ENCODE assay signal across 23 cellular contexts in the genomic region with DNA sequence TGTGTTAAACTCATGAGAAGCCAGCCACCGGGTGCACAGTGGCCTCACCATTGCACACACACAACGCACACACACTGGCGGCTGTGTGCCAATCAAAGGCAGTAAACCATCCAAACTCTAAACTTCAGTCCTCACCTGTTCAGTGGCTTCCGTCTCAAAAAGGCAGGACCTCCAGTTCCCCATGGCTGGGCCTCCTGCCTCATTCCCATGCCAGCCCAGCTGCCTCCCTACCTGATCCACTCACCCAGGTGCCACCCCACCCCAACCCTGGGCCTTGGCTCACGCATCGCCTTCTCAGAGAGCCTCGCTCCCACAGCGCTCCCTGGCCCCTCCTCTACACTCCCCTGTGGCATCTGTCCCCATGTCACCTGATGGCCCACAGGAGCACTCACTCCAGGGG.
"Had no signal": no experiment of that assay in that cellular context is flagged by ENCODE, and none has a peak within 500 bp of the region (broad histone marks: within the 10 kb centered on the region; RNA-seq: fewer than 3 reads in every experiment).

No MANE protein-coding gene starts in this region.

- H3K4me3 Mint-ChIP-seq: activated B cell treated with CpG ODN at 0.5 μM for 24 hours; activated CD8-positive, alpha-beta T cell treated with anti-CD3 and anti-CD28 coated beads for 36 hours; activated naive CD4-positive, alpha-beta T cell treated with anti-CD3 and anti-CD28 coated beads, Interleukin-2, amount 10 ng/mL, durations not matched to agents 7 days and 5 days; activated naive CD8-positive, alpha-beta T cell treated with anti-CD3 and anti-CD28 coated beads, Interleukin-2, amount 50 U/mL, for 24 hours; activated T-cell treated with anti-CD3 and anti-CD28 coated beads, Interleukin-2, amount 50 U/mL, for 24 hours; mesothelial cell of epicardium; stimulated activated naive CD8-positive, alpha-beta T cell treated with anti-CD3 and anti-CD28 coated beads, Interleukin-15, Interleukin-2, amounts not matched to agents 100 ng/mL and 50 ng/mL, for 24 hours had no signal

- DNase-seq: activated B cell treated with CpG ODN at 0.5 μM for 24 hours; activated CD4-positive, alpha-beta T cell treated with anti-CD3 and anti-CD28 coated beads for 48 hours; activated CD8-positive, alpha-beta T cell treated with anti-CD3 and anti-CD28 coated beads for 36 hours; activated effector memory CD4-positive, alpha-beta T cell treated with Interleukin-2 at 50 U/mL for 16 hours; activated naive CD4-positive, alpha-beta T cell treated with anti-CD3 and anti-CD28 coated beads, Interleukin-2, amount 10 ng/mL, durations not matched to agents 7 days and 5 days; activated naive CD8-positive, alpha-beta T cell treated with anti-CD3 and anti-CD28 coated beads, Interleukin-2, amount 50 U/mL, for 24 hours; activated T-cell treated with anti-CD3 and anti-CD28 coated beads, Interleukin-2, amount 50 U/mL, for 24 hours; anterior cingulate cortex; erythroblast; foreskin melanocyte; glutamatergic neuron; hippocampal formation; left colon; stimulated activated CD4-positive, alpha-beta T cell treated with anti-CD3 and anti-CD28 coated beads, Interleukin-2, amount 100 ng/mL, for 24 hours; trophoblast cell had no signal

- H3K9me3 ChIP-seq: breast epithelium, vagina had no signal

- H3K27ac Mint-ChIP-seq: activated B cell treated with CpG ODN at 0.5 μM for 24 hours; activated CD8-positive, alpha-beta T cell treated with anti-CD3 and anti-CD28 coated beads for 36 hours; activated naive CD4-positive, alpha-beta T cell treated with anti-CD3 and anti-CD28 coated beads, Interleukin-2, amount 10 ng/mL, durations not matched to agents 7 days and 5 days; activated naive CD8-positive, alpha-beta T cell treated with anti-CD3 and anti-CD28 coated beads, Interleukin-2, amount 50 U/mL, for 24 hours; activated T-cell treated with anti-CD3 and anti-CD28 coated beads, Interleukin-2, amount 50 U/mL, for 24 hours; mesothelial cell of epicardium; progenitor cell of endocrine pancreas; stimulated activated naive CD8-positive, alpha-beta T cell treated with anti-CD3 and anti-CD28 coated beads, Interleukin-15, Interleukin-2, amounts not matched to agents 100 ng/mL and 50 ng/mL, for 24 hours had no signal

- H3K4me1 ChIP-seq: breast epithelium, vagina had no signal

- H3K9me3 Mint-ChIP-seq: activated B cell treated with CpG ODN at 0.5 μM for 24 hours; activated CD8-positive, alpha-beta T cell treated with anti-CD3 and anti-CD28 coated beads for 36 hours; activated naive CD4-positive, alpha-beta T cell treated with anti-CD3 and anti-CD28 coated beads, Interleukin-2, amount 10 ng/mL, durations not matched to agents 7 days and 5 days; activated naive CD8-positive, alpha-beta T cell treated with anti-CD3 and anti-CD28 coated beads, Interleukin-2, amount 50 U/mL, for 24 hours; activated T-cell treated with anti-CD3 and anti-CD28 coated beads, Interleukin-2, amount 50 U/mL, for 24 hours; stimulated activated naive CD8-positive, alpha-beta T cell treated with anti-CD3 and anti-CD28 coated beads, Interleukin-15, Interleukin-2, amounts not matched to agents 100 ng/mL and 50 ng/mL, for 24 hours had no signal

- FAIRE-seq: endometrium, islet of Langerhans had no signal

- ATAC-seq: activated CD8-positive, alpha-beta T cell treated with anti-CD3 and anti-CD28 coated beads for 36 hours; activated naive CD8-positive, alpha-beta T cell treated with anti-CD3 and anti-CD28 coated beads, Interleukin-2, amount 50 U/mL, for 24 hours; left colon had no signal

- H3K27ac ChIP-seq: breast epithelium, coronary artery, vagina had no signal

- H3K36me3 ChIP-seq: breast epithelium, vagina had no signal

- H3K27me3 ChIP-seq: breast epithelium, vagina had no signal

- H3K4me1 Mint-ChIP-seq: activated B cell treated with CpG ODN at 0.5 μM for 24 hours; activated naive CD4-positive, alpha-beta T cell treated with anti-CD3 and anti-CD28 coated beads, Interleukin-2, amount 10 ng/mL, durations not matched to agents 7 days and 5 days; activated naive CD8-positive, alpha-beta T cell treated with anti-CD3 and anti-CD28 coated beads, Interleukin-2, amount 50 U/mL, for 24 hours; mesothelial cell of epicardium had no signal

- H3K4me3 ChIP-seq: breast epithelium, coronary artery, vagina had no signal
